ENCODE assay signal across 21 cellular contexts in the genomic region with DNA sequence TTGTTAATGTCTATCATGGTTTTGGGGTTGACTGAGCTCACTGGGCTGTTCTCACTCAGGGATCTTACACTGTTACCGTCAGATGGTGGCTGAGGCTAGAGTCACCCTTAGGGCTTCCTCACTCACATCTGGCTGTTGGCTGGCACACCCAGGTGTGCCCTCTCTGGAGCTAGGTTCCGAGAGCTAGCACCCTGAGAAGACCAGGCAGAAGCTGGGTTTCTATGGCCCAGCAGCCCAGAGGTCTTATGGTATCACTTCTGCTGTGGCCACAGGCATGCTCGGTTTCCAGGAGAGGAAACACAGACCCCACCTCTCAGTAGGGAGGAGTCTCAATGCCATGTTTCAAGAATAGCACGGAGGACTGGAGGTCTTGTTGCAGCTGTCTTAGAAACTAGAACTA. TPM values are rescaled to one million over a fixed set of nuclear protein-coding genes. Genes with fewer than 3 reads are reported as not detected.
DNase-seq lines count a peak whose midpoint lies in the region; ATAC-seq and TF ChIP-seq lines count a peak whose summit lies in the region.
"Had no signal": no experiment of that assay in that cellular context is flagged by ENCODE, and none has a peak within 500 bp of the region (broad histone marks: within the 10 kb centered on the region; RNA-seq: fewer than 3 reads in every experiment).

No MANE protein-coding gene starts in this region.

- no peaks in the 10 kb centered on the region for H3K4me1 Mint-ChIP-seq in natural killer cell

- intact Hi-C loops in natural killer cell (cut with micrococcal nuclease), result no loop called here

- CTCF ChIA-PET in GM10248 (lab: Yijun Ruan, JAX), result interaction anchor here (0.7 to 6.0 kb wide), 2 partner anchors 20 to 405 kb away, joined by 3 to 38 read pairs; a partner anchor contains a TSS

- ATAC-seq in GM21526 (IDR thresholded peaks at IDR 0.05; ENCODE audit: low FRiP score, unreplicated experiment) (peak; percentile 80), natural killer cell (peak; percentile 36 to 64 (median 58)), HG02973 (IDR thresholded peaks at IDR 0.05; ENCODE audit: unreplicated experiment) (no peak)
- ATAC-seq: gastroesophageal sphincter; naive thymus-derived CD4-positive, alpha-beta T cell had no signal

- H3K27ac Mint-ChIP-seq in natural killer cell, result no peak overlapping the region
- H3K27ac Mint-ChIP-seq: naive thymus-derived CD4-positive, alpha-beta T cell had no signal

- H3K36me3 Mint-ChIP-seq in natural killer cell, result no peaks in the 10 kb centered on the region
- H3K36me3 Mint-ChIP-seq: CD14-positive monocyte had no signal

- no peak overlapping the region for H3K4me3 Mint-ChIP-seq in natural killer cell
- H3K4me3 Mint-ChIP-seq: CD14-positive monocyte; naive thymus-derived CD4-positive, alpha-beta T cell had no signal

- no peaks in the 10 kb centered on the region for H3K9me3 Mint-ChIP-seq in natural killer cell

- no peak overlapping the region for H3K4me3 ChIP-seq in GM12865 (ENCODE audit: low read depth, low read length)
- H3K4me3 ChIP-seq: colonic mucosa, gastroesophageal sphincter, left ventricle myocardium inferior, prostate gland, upper lobe of left lung had no signal

- H3K27me3 Mint-ChIP-seq in natural killer cell (ENCODE audit: low read depth in 2 of 2), result peaks cover 0 to 3% of the 10 kb centered on the region in 2 donors

- POLR2A ChIA-PET in GM10248 (lab: Yijun Ruan, JAX), result no interaction called here

- no peak for TF ChIP-seq CTCF in GM12865 (IDR thresholded peaks at IDR 0.05; ENCODE audit: insufficient read depth, low read depth, low read length, missing control alignments)
- TF ChIP-seq CTCF in natural killer cell (IDR thresholded peaks at IDR 0.05), result no peak
- TF ChIP-seq CTCF in GM10248 (IDR thresholded peaks at IDR 0.05; ENCODE audit: control extremely low read depth, extremely low read depth, low read depth, missing control alignments), result no peak

- DNase-seq in GM12865 (ENCODE audit: low read depth) (peak; percentile 79), SIG-M5 treated with dmso at 0.1 percent for 504 hours (lab: John Stamatoyannopoulos, UW; ENCODE audit: unreplicated experiment) (peak; percentile 11), natural killer cell (no peak), GM10248 (ENCODE audit: extremely low spot score) (no peak), HPDE6-E6E7 (ENCODE audit: extremely low spot score) (no peak), AG08395 (ENCODE audit: low spot score) (no peak)
- DNase-seq: activated CD4-positive, CD25-positive, alpha-beta regulatory T cell; colonic mucosa; DMS79; left ventricle myocardium inferior; naive thymus-derived CD4-positive, alpha-beta T cell; NCI-H1105; NCI-H2171; stimulated activated naive CD4-positive, alpha-beta T cell; T-helper 1 cell; upper lobe of left lung had no signal

RNA-seq across cellular contexts. Expression of a gene that starts 20.7 kb away (rescaled TPM):
- total RNA-seq in natural killer cell, result 10 to 100 TPM; 15.2 to 22.0 (median 16.3) TPM

Comparison
In these comparisons a context has a peak if more than half of its experiments do, and no peak if none do; other contexts are left out.
1. DNase-seq: peak in GM12865 (single experiment) and SIG-M5 treated with dmso at 0.1 percent for 504 hours (single experiment); none in natural killer cell (single experiment), GM10248 (single experiment), HPDE6-E6E7 (single experiment) and AG08395 (single experiment).